In genomic region chr15:78088773-78089080, GRCh38 we compare ENCODE assay signal across 18 cellular contexts. TPM values are rescaled to one million over a fixed set of nuclear protein-coding genes. Genes with fewer than 3 reads are reported as not detected.
"Had no signal": no experiment of that assay in that cellular context is flagged by ENCODE, and none has a peak within 500 bp of the region (broad histone marks: within the 10 kb centered on the region; RNA-seq: fewer than 3 reads in every experiment).

No MANE protein-coding gene starts in this region.

- H3K9me3 ChIP-seq: left lung, right atrium auricular region, upper lobe of right lung had no signal

- FAIRE-seq: astrocyte had no signal

- H3K27me3 Mint-ChIP-seq: activated CD4-positive, alpha-beta memory T cell treated with anti-CD3 and anti-CD28 coated beads for 36 hours; activated CD8-positive, alpha-beta memory T cell treated with anti-CD3 and anti-CD28 coated beads, Interleukin-2, amount 10 ng/mL, durations not matched to agents 7 days and 5 days; activated T-cell treated with anti-CD3 and anti-CD28 coated beads, Interleukin-2, amount 50 U/mL, for 24 hours; stimulated activated naive CD8-positive, alpha-beta T cell treated with anti-CD3 and anti-CD28 coated beads, Interleukin-15, Interleukin-2, amounts not matched to agents 100 ng/mL and 50 ng/mL, for 24 hours had no signal

- H3K36me3 Mint-ChIP-seq: activated CD4-positive, alpha-beta memory T cell treated with anti-CD3 and anti-CD28 coated beads for 36 hours; memory B cell; natural killer cell treated with Interleukin-12 subunit alpha and Interleukin-12 subunit beta and Interleukin-15 and Interleukin-18, amount 100 ng/mL, for 72 hours had no signal

- H3K4me3 Mint-ChIP-seq: activated CD4-positive, alpha-beta memory T cell treated with anti-CD3 and anti-CD28 coated beads for 36 hours; activated CD8-positive, alpha-beta memory T cell treated with anti-CD3 and anti-CD28 coated beads, Interleukin-2, amount 10 ng/mL, durations not matched to agents 7 days and 5 days; activated T-cell treated with anti-CD3 and anti-CD28 coated beads, Interleukin-2, amount 50 U/mL, for 24 hours; memory B cell; natural killer cell treated with Interleukin-12 subunit alpha and Interleukin-12 subunit beta and Interleukin-15 and Interleukin-18, amount 100 ng/mL, for 72 hours; stimulated activated naive CD8-positive, alpha-beta T cell treated with anti-CD3 and anti-CD28 coated beads, Interleukin-15, Interleukin-2, amounts not matched to agents 100 ng/mL and 50 ng/mL, for 24 hours; T-helper 2 cell treated with Interferon-gamma antibody and Interleukin-4, amounts not matched to agents 5 μg/mL and 100 μg/mL, for 36 hours had no signal

- ATAC-seq: activated CD4-positive, CD25-positive, alpha-beta regulatory T cell treated with anti-CD3 and anti-CD28 coated beads, Interleukin-2, amount 50 U/mL, for 24 hours; activated CD8-positive, alpha-beta memory T cell treated with anti-CD3 and anti-CD28 coated beads, Interleukin-2, amount 10 ng/mL, durations not matched to agents 7 days and 5 days; esophagus mucosa; natural killer cell treated with Interleukin-12 subunit alpha and Interleukin-12 subunit beta and Interleukin-15 and Interleukin-18, amount 100 ng/mL, for 72 hours had no signal

- DNase-seq: activated CD4-positive, alpha-beta memory T cell treated with anti-CD3 and anti-CD28 coated beads for 36 hours; activated CD8-positive, alpha-beta memory T cell treated with anti-CD3 and anti-CD28 coated beads, Interleukin-2, amount 10 ng/mL, durations not matched to agents 7 days and 5 days; activated effector memory CD4-positive, alpha-beta T cell treated with Interleukin-2 at 50 U/mL for 16 hours; activated naive CD4-positive, alpha-beta T cell treated with anti-CD3 and anti-CD28 coated beads, Interleukin-2, amount 50 U/mL, for 16 hours; activated T-cell treated with anti-CD3 and anti-CD28 coated beads, Interleukin-2, amount 50 U/mL, for 24 hours; upper lobe of right lung had no signal

- H3K27me3 ChIP-seq: left lung, right atrium auricular region, upper lobe of right lung had no signal

- H3K36me3 ChIP-seq: left lung, right atrium auricular region, upper lobe of right lung had no signal

- H3K4me3 ChIP-seq: left lung, right atrium auricular region, smooth muscle cell, upper lobe of right lung had no signal

- H3K27ac Mint-ChIP-seq: activated CD4-positive, alpha-beta memory T cell treated with anti-CD3 and anti-CD28 coated beads for 36 hours; activated CD8-positive, alpha-beta memory T cell treated with anti-CD3 and anti-CD28 coated beads, Interleukin-2, amount 10 ng/mL, durations not matched to agents 7 days and 5 days; activated T-cell treated with anti-CD3 and anti-CD28 coated beads, Interleukin-2, amount 50 U/mL, for 24 hours; memory B cell; natural killer cell treated with Interleukin-12 subunit alpha and Interleukin-12 subunit beta and Interleukin-15 and Interleukin-18, amount 100 ng/mL, for 72 hours; stimulated activated naive CD8-positive, alpha-beta T cell treated with anti-CD3 and anti-CD28 coated beads, Interleukin-15, Interleukin-2, amounts not matched to agents 100 ng/mL and 50 ng/mL, for 24 hours; T-helper 2 cell treated with Interferon-gamma antibody and Interleukin-4, amounts not matched to agents 5 μg/mL and 100 μg/mL, for 36 hours had no signal

- H3K9me3 Mint-ChIP-seq: activated CD4-positive, alpha-beta memory T cell treated with anti-CD3 and anti-CD28 coated beads for 36 hours; activated T-cell treated with anti-CD3 and anti-CD28 coated beads, Interleukin-2, amount 50 U/mL, for 24 hours; memory B cell; natural killer cell treated with Interleukin-12 subunit alpha and Interleukin-12 subunit beta and Interleukin-15 and Interleukin-18, amount 100 ng/mL, for 72 hours; stimulated activated naive CD8-positive, alpha-beta T cell treated with anti-CD3 and anti-CD28 coated beads, Interleukin-15, Interleukin-2, amounts not matched to agents 100 ng/mL and 50 ng/mL, for 24 hours; T-helper 2 cell treated with Interferon-gamma antibody and Interleukin-4, amounts not matched to agents 5 μg/mL and 100 μg/mL, for 36 hours had no signal

- H3K27ac ChIP-seq: left lung, right atrium auricular region, upper lobe of right lung had no signal

- H3K4me2 ChIP-seq: smooth muscle cell had no signal

RNA-seq across cellular contexts. Expression of gene SH2D7, which starts 3.6 kb away (rescaled TPM):
- total RNA-seq: activated CD4-positive, alpha-beta memory T cell treated with anti-CD3 and anti-CD28 coated beads for 36 hours; astrocyte; chondrocyte; esophagus mucosa; left lung; natural killer cell treated with Interleukin-12 subunit alpha and Interleukin-12 subunit beta and Interleukin-15 and Interleukin-18, amount 100 ng/mL, for 72 hours; right atrium auricular region; smooth muscle cell; temporal lobe; upper lobe of right lung had no signal
